Comparison of ENCODE assay signal across 13 cellular contexts in the genomic region with DNA sequence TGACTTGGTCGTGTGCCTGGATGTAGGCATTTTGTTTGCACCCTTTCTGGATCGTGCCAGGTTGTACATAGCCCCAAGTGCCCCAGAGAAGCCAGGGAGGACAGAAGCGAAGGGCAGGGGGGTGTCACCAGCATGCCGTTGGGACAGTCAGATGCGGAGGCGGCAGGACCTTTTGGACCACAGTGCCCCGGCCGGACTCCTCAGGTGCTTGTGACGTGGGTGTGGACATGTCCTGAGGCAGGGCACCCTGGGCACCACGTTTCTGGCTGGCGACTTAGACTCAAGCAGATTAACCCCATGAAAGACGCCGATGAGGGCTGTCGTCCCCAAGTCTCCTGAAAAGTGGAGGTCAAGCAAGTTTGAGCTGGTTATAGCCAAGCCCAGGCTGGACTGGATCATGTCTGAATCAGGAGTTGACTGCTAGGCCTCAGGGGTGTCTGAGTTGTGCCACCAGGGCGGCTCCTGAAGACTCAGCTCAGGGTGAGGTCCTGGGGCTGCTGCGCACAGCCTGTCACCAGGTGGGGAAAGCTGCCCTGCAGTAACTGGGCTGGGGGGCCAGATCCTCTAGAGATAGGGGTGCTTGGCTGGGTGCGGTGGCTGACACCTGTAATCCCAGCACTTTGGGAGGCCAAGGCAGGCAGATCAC. TPM values are rescaled to one million over a fixed set of nuclear protein-coding genes. Genes with fewer than 3 reads are reported as not detected.
DNase-seq lines count a peak whose midpoint lies in the region; ATAC-seq and TF ChIP-seq lines count a peak whose summit lies in the region.
"Had no signal": no experiment of that assay in that cellular context is flagged by ENCODE, and none has a peak within 500 bp of the region (broad histone marks: within the 10 kb centered on the region; RNA-seq: fewer than 3 reads in every experiment).

No MANE protein-coding gene starts in this region.

- intact Hi-C loops in activated naive CD4-positive, alpha-beta T cell treated with anti-CD3 and anti-CD28 coated beads for 36 hours (cut with micrococcal nuclease), result no loop called here
- intact Hi-C loops in ascending aorta (cut with DNase I), result no loop called here

- no peak overlapping the region for H3K4me3 Mint-ChIP-seq in activated naive CD4-positive, alpha-beta T cell treated with anti-CD3 and anti-CD28 coated beads for 36 hours
- H3K4me3 Mint-ChIP-seq in progenitor cell of endocrine pancreas (ENCODE audit: low read depth), result no peak overlapping the region

- H3K9me3 ChIP-seq in ascending aorta (no peaks in the 10 kb centered on the region), thoracic aorta (no peaks in the 10 kb centered on the region)
- H3K9me3 ChIP-seq: SJSA1, thyroid gland had no signal

- peak overlapping the region; percentile 54 to 57 for H3K27ac ChIP-seq in ascending aorta
- peak overlapping the region; percentile 13 for H3K27ac ChIP-seq in layer of hippocampus (ENCODE audit: low read depth, low read length)
- peak overlapping the region; percentile 29 to 54 for H3K27ac ChIP-seq in thoracic aorta
- H3K27ac ChIP-seq: SJSA1 had no signal

- H3K27me3 Mint-ChIP-seq in activated naive CD4-positive, alpha-beta T cell treated with anti-CD3 and anti-CD28 coated beads for 36 hours (ENCODE audit: low read depth), result no peaks in the 10 kb centered on the region
- no peaks in the 10 kb centered on the region for H3K27me3 Mint-ChIP-seq in progenitor cell of endocrine pancreas

- CTCF ChIA-PET in activated naive CD4-positive, alpha-beta T cell treated with anti-CD3 and anti-CD28 coated beads for 36 hours (lab: Charles Lee), result interaction anchor here (1.1 kb wide), 1 partner anchor 50 kb away, joined by 3 read pairs; no protein-coding TSS in a partner anchor

- H3K27ac Mint-ChIP-seq in activated naive CD4-positive, alpha-beta T cell treated with anti-CD3 and anti-CD28 coated beads for 36 hours, result peak overlapping the region; percentile 81
- H3K27ac Mint-ChIP-seq in progenitor cell of endocrine pancreas, result no peak overlapping the region

- no peak for ATAC-seq in thoracic aorta (ENCODE audit: insufficient number of reproducible peaks, low FRiP score, low read depth)

- no peak overlapping the region for H3K4me3 ChIP-seq in ascending aorta
- no peak overlapping the region for H3K4me3 ChIP-seq in thoracic aorta
- H3K4me3 ChIP-seq: SJSA1, thyroid gland had no signal

- H3K9me3 Mint-ChIP-seq in activated naive CD4-positive, alpha-beta T cell treated with anti-CD3 and anti-CD28 coated beads for 36 hours, result no peaks in the 10 kb centered on the region
- no peaks in the 10 kb centered on the region for H3K9me3 Mint-ChIP-seq in progenitor cell of endocrine pancreas (ENCODE audit: low read depth)

- H3K4me1 ChIP-seq in ascending aorta, result peaks cover 6 to 28% of the 10 kb centered on the region in 2 donors
- H3K4me1 ChIP-seq in thoracic aorta (ENCODE audit: control insufficient read depth in 1 of 2, low read depth in 2 of 2), result peaks cover 12 to 42% of the 10 kb centered on the region in 2 donors

- peaks cover 45 to 54% of the 10 kb centered on the region in 2 donors for H3K36me3 ChIP-seq in ascending aorta
- H3K36me3 ChIP-seq in thoracic aorta, result peaks cover 31% of the 10 kb centered on the region

- TF ChIP-seq CTCF in ascending aorta (IDR thresholded peaks at IDR 0.05) (no peak), thoracic aorta (IDR thresholded peaks at IDR 0.05) (no peak), progenitor cell of endocrine pancreas (IDR thresholded peaks at IDR 0.05; ENCODE audit: unreplicated experiment) (no peak)

- H3K4me1 Mint-ChIP-seq in activated naive CD4-positive, alpha-beta T cell treated with anti-CD3 and anti-CD28 coated beads for 36 hours (ENCODE audit: low read depth), result peaks cover 12% of the 10 kb centered on the region
- H3K4me1 Mint-ChIP-seq in progenitor cell of endocrine pancreas (ENCODE audit: low read depth), result peaks cover 10% of the 10 kb centered on the region

- H3K36me3 Mint-ChIP-seq in activated naive CD4-positive, alpha-beta T cell treated with anti-CD3 and anti-CD28 coated beads for 36 hours (ENCODE audit: low read depth), result peaks cover 17% of the 10 kb centered on the region
- H3K36me3 Mint-ChIP-seq in progenitor cell of endocrine pancreas (ENCODE audit: insufficient read depth), result peaks cover 18% of the 10 kb centered on the region

- no peaks in the 10 kb centered on the region for H3K27me3 ChIP-seq in ascending aorta
- no peaks in the 10 kb centered on the region for H3K27me3 ChIP-seq in layer of hippocampus (ENCODE audit: control insufficient read depth, insufficient read depth, low read length)
- no peaks in the 10 kb centered on the region for H3K27me3 ChIP-seq in thoracic aorta (replicated peaks; ENCODE audit: insufficient read depth)
- H3K27me3 ChIP-seq: SJSA1, thyroid gland had no signal

- no peak for DNase-seq in activated naive CD4-positive, alpha-beta T cell treated with anti-CD3 and anti-CD28 coated beads for 36 hours
- no peak for DNase-seq in activated naive CD4-positive, alpha-beta T cell (lab: John Stamatoyannopoulos, UW)
- DNase-seq in ascending aorta (ENCODE audit: low spot score in 2 of 2) (no peak), thoracic aorta (ENCODE audit: low spot score) (no peak), CD1c-positive myeloid dendritic cell (ENCODE audit: extremely low spot score) (no peak), progenitor cell of endocrine pancreas (ENCODE audit: low spot score, unreplicated experiment) (no peak), glomerular visceral epithelial cell (ENCODE audit: extremely low spot score) (no peak)
- DNase-seq: kidney glomerular epithelial cell, NCI-H146, NCI-H510A, thyroid gland had no signal

RNA-seq across cellular contexts. Expression of a gene that starts 42.0 kb away (rescaled TPM):
- total RNA-seq in activated naive CD4-positive, alpha-beta T cell treated with anti-CD3 and anti-CD28 coated beads for 36 hours, result 1 to 10 TPM; 7.3 to 7.9 TPM
- 26.9 TPM for total RNA-seq in ascending aorta
- total RNA-seq in thoracic aorta, result 10 to 100 TPM; 50.0 to 74.2 TPM
- total RNA-seq in progenitor cell of endocrine pancreas, result 15.5 and 17.7 TPM in 2 replicates
